Comparison of ENCODE assay signal across 8 cellular contexts in genomic region chr17:7393613-7394451, GRCh38. TPM values are rescaled to one million over a fixed set of nuclear protein-coding genes. Genes with fewer than 3 reads are reported as not detected.
DNase-seq lines count a peak whose midpoint lies in the region; ATAC-seq and TF ChIP-seq lines count a peak whose summit lies in the region.

No MANE protein-coding gene starts in this region.

- DNase-seq in activated CD4-positive, alpha-beta T cell treated with anti-CD3 and anti-CD28 coated beads for 36 hours = peak; percentile 73
- no peak for DNase-seq in activated CD4-positive, alpha-beta T cell treated with anti-CD3 and anti-CD28 coated beads for 1 hour
- DNase-seq in OCI-LY7 (ENCODE audit: low spot score) (peak; percentile 69), globus pallidus (ENCODE audit: low spot score) (no peak)
- DNase-seq in activated naive CD8-positive, alpha-beta T cell treated with anti-CD3 and anti-CD28 coated beads, Interleukin-2, amount 10 ng/mL, durations not matched to agents 7 days and 5 days = peak; percentile 61
- DNase-seq in stimulated activated CD4-positive, alpha-beta T cell treated with anti-CD3 and anti-CD28 coated beads, Interleukin-15, amount 100 ng/mL, for 1 hour (ENCODE audit: low read depth in 1 of 2, low spot score in 1 of 2) = peak; percentile 42 to 46

- CTCF ChIA-PET in activated CD4-positive, alpha-beta T cell treated with anti-CD3 and anti-CD28 coated beads for 36 hours (lab: Charles Lee) = interaction anchor here (0.6 to 1.3 kb wide), 7 partner anchors 9 to 199 kb away, joined by 3 to 4 read pairs (median 3); partner anchors contain the start of gene TMEM256
- CTCF ChIA-PET in OCI-LY7 (lab: Charles Lee; ENCODE audit: unreplicated experiment) = interaction anchor here (0.6 kb wide), 1 partner anchor 38 kb away, joined by 3 read pairs; no protein-coding TSS in a partner anchor

- H3K4me3 ChIP-seq in OCI-LY7 (ENCODE audit: low read depth, low read length, poor library complexity, severe bottlenecking) (peak overlapping the region; percentile 72), iPS-11a (ENCODE audit: low read depth, low read length) (peak overlapping the region; percentile 62)

- intact Hi-C loops in activated CD4-positive, alpha-beta T cell treated with anti-CD3 and anti-CD28 coated beads for 36 hours (cut with DNase I, micrococcal nuclease) = loop anchor here (1.0 to 2.0 kb wide), 13 partner anchors 10 to 293 kb away; partner anchors contain the start of genes TMEM256 (in 2 of the 2), ELP5 (in 1 of the 2), NEURL4 (in 1 of the 2) and POLR2A (in 1 of the 2)
- intact Hi-C loops in OCI-LY7 (cut with micrococcal nuclease; ENCODE audit: unreplicated experiment) = no loop called here

- H3K9me3 ChIP-seq in OCI-LY7 (ENCODE audit: low read length) = no peaks in the 10 kb centered on the region

- peak overlapping the region; percentile 80 for H3K4me2 ChIP-seq in OCI-LY7 (ENCODE audit: low read length)

- no peak for TF ChIP-seq CTCF in OCI-LY7 (conservative IDR thresholded peaks at IDR 0.05; ENCODE audit: low read length)

- no peaks in the 10 kb centered on the region for H4K20me1 ChIP-seq in OCI-LY7 (ENCODE audit: insufficient read depth, low read length)

- no peaks in the 10 kb centered on the region for H3K9me3 Mint-ChIP-seq in activated CD4-positive, alpha-beta T cell treated with anti-CD3 and anti-CD28 coated beads for 36 hours (ENCODE audit: low read depth)
- H3K9me3 Mint-ChIP-seq in activated naive CD8-positive, alpha-beta T cell treated with anti-CD3 and anti-CD28 coated beads, Interleukin-2, amount 10 ng/mL, durations not matched to agents 7 days and 5 days = no peaks in the 10 kb centered on the region

- H3K36me3 Mint-ChIP-seq in activated CD4-positive, alpha-beta T cell treated with anti-CD3 and anti-CD28 coated beads for 36 hours (ENCODE audit: low read depth) = peaks cover 25% of the 10 kb centered on the region
- H3K36me3 Mint-ChIP-seq in activated naive CD8-positive, alpha-beta T cell treated with anti-CD3 and anti-CD28 coated beads, Interleukin-2, amount 10 ng/mL, durations not matched to agents 7 days and 5 days = peaks cover 6% of the 10 kb centered on the region

- no peaks in the 10 kb centered on the region for H3K79me2 ChIP-seq in OCI-LY7 (ENCODE audit: insufficient read depth, low read depth, low read length)

- POLR2A ChIA-PET in activated CD4-positive, alpha-beta T cell treated with anti-CD3 and anti-CD28 coated beads for 36 hours (lab: Charles Lee) = interaction anchor here (0.6 to 1.0 kb wide), 2 partner anchors 50 to 79 kb away, joined by 3 to 4 read pairs; no protein-coding TSS in a partner anchor
- POLR2A ChIA-PET in OCI-LY7 (lab: Charles Lee) = interaction anchor here (0.6 to 1.0 kb wide), 4 partner anchors 9 to 272 kb away, joined by 3 to 7 read pairs (median 3); partner anchors contain the start of gene TMEM256
- POLR2A ChIA-PET in activated naive CD8-positive, alpha-beta T cell treated with anti-CD3 and anti-CD28 coated beads, Interleukin-2, amount 10 ng/mL, durations not matched to agents 7 days and 5 days (lab: Charles Lee) = interaction anchor here (0.6 to 2.4 kb wide), 8 partner anchors 9 to 159 kb away, joined by 3 to 25 read pairs (median 5); partner anchors contain the start of genes ACAP1 and TMEM256

- H3K27ac ChIP-seq in OCI-LY7 (ENCODE audit: low read depth, low read length, poor library complexity, severe bottlenecking) = peak overlapping the region; percentile 9

- H3K27me3 Mint-ChIP-seq in activated CD4-positive, alpha-beta T cell treated with anti-CD3 and anti-CD28 coated beads for 36 hours = no peaks in the 10 kb centered on the region
- no peaks in the 10 kb centered on the region for H3K27me3 Mint-ChIP-seq in activated naive CD8-positive, alpha-beta T cell treated with anti-CD3 and anti-CD28 coated beads, Interleukin-2, amount 10 ng/mL, durations not matched to agents 7 days and 5 days

- H3K9me2 ChIP-seq in OCI-LY7 (ENCODE audit: insufficient read depth, low read length) = no peaks in the 10 kb centered on the region

- H3K27ac Mint-ChIP-seq in activated CD4-positive, alpha-beta T cell treated with anti-CD3 and anti-CD28 coated beads for 36 hours = peak overlapping the region; percentile 64
- H3K27ac Mint-ChIP-seq in activated naive CD8-positive, alpha-beta T cell treated with anti-CD3 and anti-CD28 coated beads, Interleukin-2, amount 10 ng/mL, durations not matched to agents 7 days and 5 days = peak overlapping the region; percentile 89

- peak; percentile 57 for ATAC-seq in activated CD4-positive, alpha-beta T cell treated with anti-CD3 and anti-CD28 coated beads for 36 hours
- peak; percentile 26 for ATAC-seq in HG02981 (IDR thresholded peaks at IDR 0.05; ENCODE audit: unreplicated experiment)
- peak; percentile 41 for ATAC-seq in activated naive CD8-positive, alpha-beta T cell treated with anti-CD3 and anti-CD28 coated beads, Interleukin-2, amount 10 ng/mL, durations not matched to agents 7 days and 5 days (ENCODE audit: low read depth)

- H3K4me1 Mint-ChIP-seq in activated CD4-positive, alpha-beta T cell treated with anti-CD3 and anti-CD28 coated beads for 36 hours = peaks cover 26% of the 10 kb centered on the region
- H3K4me1 Mint-ChIP-seq in activated naive CD8-positive, alpha-beta T cell treated with anti-CD3 and anti-CD28 coated beads, Interleukin-2, amount 10 ng/mL, durations not matched to agents 7 days and 5 days = peaks cover 19% of the 10 kb centered on the region

- H2AFZ ChIP-seq in OCI-LY7 (ENCODE audit: low read length) = peak overlapping the region; percentile 63; the same call in 1 of the 2 replicates

- H3K4me1 ChIP-seq in OCI-LY7 (ENCODE audit: insufficient read depth, low read length, poor library complexity, severe bottlenecking) = peaks cover 9% of the 10 kb centered on the region

- no TSS peak for BruUV-seq in OCI-LY7 (replicated peaks; lab: Mats Ljungman, UMichigan)

- peaks cover 12% of the 10 kb centered on the region; the same call in 1 of the 2 replicates for H3K36me3 ChIP-seq in OCI-LY7 (ENCODE audit: insufficient read depth, low read length)

- peak overlapping the region; percentile 88 for H3K4me3 Mint-ChIP-seq in activated CD4-positive, alpha-beta T cell treated with anti-CD3 and anti-CD28 coated beads for 36 hours
- H3K4me3 Mint-ChIP-seq in activated naive CD8-positive, alpha-beta T cell treated with anti-CD3 and anti-CD28 coated beads, Interleukin-2, amount 10 ng/mL, durations not matched to agents 7 days and 5 days = peak overlapping the region; percentile 95

RNA-seq across cellular contexts. Expression of gene PLSCR3, which starts 0.5 kb away (rescaled TPM):
- 10 to 100 TPM; 69.3 to 78.9 TPM for total RNA-seq in activated CD4-positive, alpha-beta T cell treated with anti-CD3 and anti-CD28 coated beads for 36 hours
- total RNA-seq in OCI-LY7 (2014; rRNA removed; shearing (Covaris generic)) = 8.9 and 15.3 TPM in 2 replicates
- total RNA-seq in OCI-LY7 (2022) = 23.1 and 27.6 TPM in 2 replicates
- total RNA-seq in activated naive CD8-positive, alpha-beta T cell treated with anti-CD3 and anti-CD28 coated beads, Interleukin-2, amount 10 ng/mL, durations not matched to agents 7 days and 5 days = 10 to 100 TPM; 79.3 to 82.1 TPM

RNA-seq across cellular contexts. Expression of gene TMEM256, which starts 10.1 kb away (rescaled TPM):
- total RNA-seq in activated CD4-positive, alpha-beta T cell treated with anti-CD3 and anti-CD28 coated beads for 36 hours = 10 to 100 TPM; 55.8 to 58.1 TPM
- 108 and 165 TPM in 2 replicates for total RNA-seq in OCI-LY7 (2014; rRNA removed; shearing (Covaris generic))
- total RNA-seq in OCI-LY7 (2022) = 96.6 and 107 TPM in 2 replicates
- 10 to 100 TPM; 52.9 to 55.6 TPM for total RNA-seq in activated naive CD8-positive, alpha-beta T cell treated with anti-CD3 and anti-CD28 coated beads, Interleukin-2, amount 10 ng/mL, durations not matched to agents 7 days and 5 days

RNA-seq across cellular contexts. Expression of gene TNK1, which starts 12.9 kb away (rescaled TPM):
- total RNA-seq in activated CD4-positive, alpha-beta T cell treated with anti-CD3 and anti-CD28 coated beads for 36 hours = 1 to 10 TPM; 4.8 to 6.9 TPM
- 2.9 and 5.0 TPM in 2 replicates for total RNA-seq in OCI-LY7 (2014; rRNA removed; shearing (Covaris generic))
- 4.8 and 6.4 TPM in 2 replicates for total RNA-seq in OCI-LY7 (2022)
- total RNA-seq in activated naive CD8-positive, alpha-beta T cell treated with anti-CD3 and anti-CD28 coated beads, Interleukin-2, amount 10 ng/mL, durations not matched to agents 7 days and 5 days = 1 to 10 TPM; 5.2 to 6.5 TPM

RNA-seq across cellular contexts. Expression of gene NLGN2, which starts 13.8 kb away (rescaled TPM):
- 1 to 10 TPM; 7.0 to 7.1 TPM for total RNA-seq in activated CD4-positive, alpha-beta T cell treated with anti-CD3 and anti-CD28 coated beads for 36 hours
- total RNA-seq in OCI-LY7 (2014; rRNA removed; shearing (Covaris generic)) = 0.06 TPM in 1 of 2 replicates, not detected in the other
- 1.2 TPM in 1 of 2 replicates, not detected in the other for total RNA-seq in OCI-LY7 (2022)
- 1 to 10 TPM; 8.0 to 8.7 TPM for total RNA-seq in activated naive CD8-positive, alpha-beta T cell treated with anti-CD3 and anti-CD28 coated beads, Interleukin-2, amount 10 ng/mL, durations not matched to agents 7 days and 5 days

RNA-seq across cellular contexts. Expression of gene SPEM1, which starts 26.3 kb away (rescaled TPM):
- not detected for total RNA-seq in activated CD4-positive, alpha-beta T cell treated with anti-CD3 and anti-CD28 coated beads for 36 hours
- not detected in 2 replicates for total RNA-seq in OCI-LY7 (2014; rRNA removed; shearing (Covaris generic))
- not detected in 2 replicates for total RNA-seq in OCI-LY7 (2022)
- not detected for total RNA-seq in activated naive CD8-positive, alpha-beta T cell treated with anti-CD3 and anti-CD28 coated beads, Interleukin-2, amount 10 ng/mL, durations not matched to agents 7 days and 5 days

Comparison
In these comparisons a context has a peak if more than half of its experiments do, and no peak if none do; other contexts are left out.
1. DNase-seq: peak in activated CD4-positive, alpha-beta T cell treated with anti-CD3 and anti-CD28 coated beads for 36 hours (single experiment), OCI-LY7 (single experiment), activated naive CD8-positive, alpha-beta T cell treated with anti-CD3 and anti-CD28 coated beads, Interleukin-2, amount 10 ng/mL, durations not matched to agents 7 days and 5 days (single experiment) and stimulated activated CD4-positive, alpha-beta T cell treated with anti-CD3 and anti-CD28 coated beads, Interleukin-15, amount 100 ng/mL, for 1 hour (2 of 2); none in activated CD4-positive, alpha-beta T cell treated with anti-CD3 and anti-CD28 coated beads for 1 hour (single experiment) and globus pallidus (single experiment).
2. Peak in every context shown above with its lines, with median percentiles within 50 percentile points of each other: ATAC-seq.